ENCODE assay signal across 8 cellular contexts in the genomic region with DNA sequence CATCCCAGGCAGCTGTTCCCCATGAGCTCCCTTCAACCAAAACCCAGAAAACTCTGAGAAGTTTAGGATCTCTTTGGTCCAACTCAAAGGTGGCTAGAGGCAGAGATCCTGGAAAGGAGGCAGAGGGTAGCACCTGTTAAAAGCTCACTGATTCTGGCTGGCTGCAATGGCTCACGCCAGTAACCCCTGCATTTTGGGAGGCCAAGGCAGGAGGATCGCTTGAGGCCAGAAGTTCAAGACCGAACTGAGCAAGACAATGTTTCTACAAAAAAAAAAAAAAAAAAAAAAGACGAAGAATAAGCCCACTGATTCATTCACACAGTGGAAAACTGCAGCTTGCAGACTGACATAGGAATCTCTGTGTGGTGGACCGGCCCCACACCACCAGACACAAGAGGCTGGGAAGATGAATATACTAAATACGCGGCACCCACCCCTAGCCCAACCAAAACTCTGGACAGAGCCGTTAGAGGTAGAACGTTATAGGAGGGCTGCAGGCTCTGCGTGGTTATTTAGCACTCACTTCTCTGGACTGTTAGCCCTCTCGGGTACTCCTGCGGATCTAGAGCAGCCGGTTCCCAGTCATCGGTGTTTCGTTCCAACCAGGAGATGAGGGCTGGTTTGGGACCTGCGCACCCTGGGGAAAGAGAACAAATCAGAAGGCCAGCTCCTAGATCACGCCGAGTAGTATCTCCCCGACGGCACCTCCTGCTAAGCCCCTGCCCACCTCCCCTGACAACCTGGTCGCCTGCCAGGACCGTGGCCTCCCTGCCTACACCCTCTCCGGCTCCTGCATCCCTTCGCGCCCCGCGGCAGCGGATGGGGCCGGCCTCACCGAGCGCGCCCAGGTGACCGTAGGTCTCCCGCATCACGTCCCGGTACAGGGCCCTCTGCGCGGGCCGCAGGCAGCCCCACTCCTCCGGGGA. TPM values are rescaled to one million over a fixed set of nuclear protein-coding genes. Genes with fewer than 3 reads are reported as not detected.
DNase-seq lines count a peak whose midpoint lies in the region; ATAC-seq and TF ChIP-seq lines count a peak whose summit lies in the region.

No MANE protein-coding gene starts in this region.

- H3K27me3 ChIP-seq in BLaER1 (no peaks in the 10 kb centered on the region), mammary epithelial cell (ENCODE audit: insufficient read depth, low read length) (no peaks in the 10 kb centered on the region)

- H3K27ac ChIP-seq in BLaER1: peak overlapping the region; percentile 99
- peak overlapping the region; percentile 84 for H3K27ac ChIP-seq in mammary epithelial cell (ENCODE audit: insufficient read depth, low read depth, low read length)

- peak; percentile 9 for ATAC-seq in HG03469 (IDR thresholded peaks at IDR 0.05; ENCODE audit: unreplicated experiment)

- DNase-seq in GM19238 (ENCODE audit: insufficient read length, low spot score) (peak; percentile 43), mammary epithelial cell (no peak), iris pigment epithelial cell (ENCODE audit: low read depth) (peak; percentile 36), globus pallidus (ENCODE audit: low spot score) (no peak)
- DNase-seq in stimulated activated CD4-positive, alpha-beta T cell treated with anti-CD3 and anti-CD28 coated beads, Interleukin-12 subunit alpha, Interleukin-12 subunit beta, amount 100 ng/mL, for 48 hours (ENCODE audit: low read depth in 2 of 3, low spot score in 1 of 3): peak in 2 of 3 donors; percentile 26 to 35

- H3K9ac ChIP-seq in BLaER1 (peak overlapping the region; percentile 98), mammary epithelial cell (ENCODE audit: insufficient read depth, low read length) (peak overlapping the region; percentile 91)

- no peak for TF ChIP-seq CTCF in mammary epithelial cell (conservative IDR thresholded peaks at IDR 0.05 in 1 of 2, IDR thresholded peaks at IDR 0.05 in 1 of 2; ENCODE audit: extremely low read depth in 1 of 2, insufficient read depth in 1 of 2, low read depth in 1 of 2, low read length in 2 of 2)

- H3K27ac Mint-ChIP-seq in T-helper 1 cell treated with Interleukin-12 subunit alpha and Interleukin-12 subunit beta and Interleukin-4 antibody, amounts not matched to agents 30 μg/mL and 1 μg/mL, for 36 hours: peak overlapping the region; percentile 81

- dilution Hi-C loops in mammary epithelial cell (cut with HindIII; ENCODE audit: low sequenced_read_pairs): no loop called here

- H3K36me3 Mint-ChIP-seq in T-helper 1 cell treated with Interleukin-12 subunit alpha and Interleukin-12 subunit beta and Interleukin-4 antibody, amounts not matched to agents 30 μg/mL and 1 μg/mL, for 36 hours (ENCODE audit: low read depth): peaks cover 20% of the 10 kb centered on the region

- peaks cover 18% of the 10 kb centered on the region for H3K4me1 Mint-ChIP-seq in T-helper 1 cell treated with Interleukin-12 subunit alpha and Interleukin-12 subunit beta and Interleukin-4 antibody, amounts not matched to agents 30 μg/mL and 1 μg/mL, for 36 hours (ENCODE audit: low read depth)

- H3K4me2 ChIP-seq in BLaER1 (peak overlapping the region; percentile 92), mammary epithelial cell (ENCODE audit: insufficient read depth, low read depth, low read length) (peak overlapping the region; percentile 97)

- CTCF ChIA-PET in mammary epithelial cell (lab: Charles Lee; ENCODE audit: low non-redundant PET): interaction anchor here (0.6 kb wide), 1 partner anchor 179 kb away, joined by 4 read pairs; the partner anchor contains the start of gene DCTPP1

- H3K9me3 ChIP-seq in BLaER1: no peaks in the 10 kb centered on the region
- no peaks in the 10 kb centered on the region for H3K9me3 ChIP-seq in mammary epithelial cell (replicated peaks; ENCODE audit: insufficient read depth, low read length)

- intact Hi-C loops in mammary epithelial cell (cut with micrococcal nuclease): no loop called here

- BruUV-seq in mammary epithelial cell (replicated peaks; lab: Mats Ljungman, UMichigan): no TSS peak

- 9% methylated on average over 27 of the region's 40 CpGs for WGBS in mammary epithelial cell (ENCODE audit: low coverage, missing lambda C conversion rate)

- peaks cover 30% of the 10 kb centered on the region for H3K4me1 ChIP-seq in BLaER1
- H3K4me1 ChIP-seq in mammary epithelial cell (ENCODE audit: insufficient read depth, low read length): peaks cover 10% of the 10 kb centered on the region

- H2AFZ ChIP-seq in mammary epithelial cell (ENCODE audit: low read depth, low read length): peak overlapping the region; percentile 98

- H4K20me1 ChIP-seq in BLaER1 (0 out of 2 replicates have a peak, but pooled peaks cover 5% of the 10 kb centered on the region), mammary epithelial cell (ENCODE audit: insufficient read depth, low read length) (no peaks in the 10 kb centered on the region)

- H3K9me3 Mint-ChIP-seq in T-helper 1 cell treated with Interleukin-12 subunit alpha and Interleukin-12 subunit beta and Interleukin-4 antibody, amounts not matched to agents 30 μg/mL and 1 μg/mL, for 36 hours: no peaks in the 10 kb centered on the region

- H3K27me3 Mint-ChIP-seq in T-helper 1 cell treated with Interleukin-12 subunit alpha and Interleukin-12 subunit beta and Interleukin-4 antibody, amounts not matched to agents 30 μg/mL and 1 μg/mL, for 36 hours (ENCODE audit: low read depth): no peaks in the 10 kb centered on the region

- H3K79me2 ChIP-seq in mammary epithelial cell (ENCODE audit: insufficient read depth, low read length): peaks cover 16% of the 10 kb centered on the region

- in situ Hi-C loops in mammary epithelial cell (cut with MboI; ENCODE audit: low sequenced_read_pairs in 2 of 2): loop anchor here in 1 of 2 donors (25.0 kb wide), 1 partner anchor 447 kb away; no protein-coding TSS in a partner anchor

- H3K4me3 ChIP-seq in BLaER1 (peak overlapping the region; percentile 87), mammary epithelial cell (replicated peaks in 1 of 3; ENCODE audit: insufficient read depth in 1 of 3, low read depth in 2 of 3, low read length in 3 of 3) (peak overlapping the region; percentile 86 to 92 (median 92))

- peak overlapping the region; percentile 89 for H3K4me3 Mint-ChIP-seq in T-helper 1 cell treated with Interleukin-12 subunit alpha and Interleukin-12 subunit beta and Interleukin-4 antibody, amounts not matched to agents 30 μg/mL and 1 μg/mL, for 36 hours

- H3K36me3 ChIP-seq in BLaER1 (peaks cover 41% of the 10 kb centered on the region), mammary epithelial cell (ENCODE audit: insufficient read depth, low read length) (no peaks in the 10 kb centered on the region)

RNA-seq across cellular contexts. Expression of gene ZNF689, which starts 0.9 kb away (rescaled TPM):
- total RNA-seq in mammary epithelial cell: 1 to 10 TPM; 6.7 to 7.0 TPM
- polyA plus RNA-seq in mammary epithelial cell: 4.7 TPM
- polyA minus RNA-seq in mammary epithelial cell: 9.9 TPM

RNA-seq across cellular contexts. Expression of gene ZNF785, which starts 23.8 kb away (rescaled TPM):
- 1 to 10 TPM; 7.6 to 8.0 TPM for total RNA-seq in mammary epithelial cell
- 3.2 TPM for polyA plus RNA-seq in mammary epithelial cell
- 6.5 TPM for polyA minus RNA-seq in mammary epithelial cell

RNA-seq across cellular contexts. Expression of gene ZNF688, which starts 37.8 kb away (rescaled TPM):
- 10 to 100 TPM in 1 of 2 donors, 1 to 10 TPM in 1; 6.2 to 10.6 TPM for total RNA-seq in mammary epithelial cell
- polyA plus RNA-seq in mammary epithelial cell: 3.4 TPM
- polyA minus RNA-seq in mammary epithelial cell: 9.4 TPM

RNA-seq across cellular contexts. Expression of gene PRR14, which starts 41.5 kb away (rescaled TPM):
- total RNA-seq in mammary epithelial cell: 10 to 100 TPM; 10.2 to 38.5 TPM
- 4.8 TPM for polyA plus RNA-seq in mammary epithelial cell
- 22.0 TPM for polyA minus RNA-seq in mammary epithelial cell

RNA-seq across cellular contexts. Expression of gene FBRS, which starts 49.0 kb away (rescaled TPM):
- 10 to 100 TPM; 20.7 to 60.8 TPM for total RNA-seq in mammary epithelial cell
- 7.8 TPM for polyA plus RNA-seq in mammary epithelial cell
- polyA minus RNA-seq in mammary epithelial cell: 27.2 TPM

Comparison
In these comparisons a context has a peak if more than half of its experiments do, and no peak if none do; other contexts are left out.
1. DNase-seq: peak in GM19238 (single experiment), iris pigment epithelial cell (single experiment) and stimulated activated CD4-positive, alpha-beta T cell treated with anti-CD3 and anti-CD28 coated beads, Interleukin-12 subunit alpha, Interleukin-12 subunit beta, amount 100 ng/mL, for 48 hours (2 of 3); none in mammary epithelial cell (single experiment) and globus pallidus (single experiment).